Comparison of ENCODE assay signal across 9 cellular contexts in genomic region chr17:82866521-82867214, GRCh38. TPM values are rescaled to one million over a fixed set of nuclear protein-coding genes. Genes with fewer than 3 reads are reported as not detected.
DNase-seq lines count a peak whose midpoint lies in the region; ATAC-seq, FAIRE-seq and TF ChIP-seq lines count a peak whose summit lies in the region.
"Had no signal": no experiment of that assay in that cellular context is flagged by ENCODE, and none has a peak within 500 bp of the region (broad histone marks: within the 10 kb centered on the region; RNA-seq: fewer than 3 reads in every experiment).

No MANE protein-coding gene starts in this region.

- FAIRE-seq in pancreas (lab: Jason Lieb, UNC) (no peak), D721Med (lab: Jason Lieb, UNC) (no peak)

- H3K27me3 ChIP-seq in DND-41 (ENCODE audit: insufficient read depth, low read length, poor library complexity), result no peaks in the 10 kb centered on the region
- H3K27me3 ChIP-seq in OCI-LY1 (ENCODE audit: insufficient read depth, low read length), result no peaks in the 10 kb centered on the region
- H3K27me3 ChIP-seq in esophagus squamous epithelium, result no peaks in the 10 kb centered on the region
- H3K27me3 ChIP-seq in pancreas, result no peaks in the 10 kb centered on the region

- H3K36me3 ChIP-seq in DND-41 (ENCODE audit: insufficient read depth, low read length) (peaks cover 59% of the 10 kb centered on the region), OCI-LY1 (ENCODE audit: insufficient read depth, low read length) (peaks cover 7% of the 10 kb centered on the region; the same call in 1 of the 2 replicates), esophagus squamous epithelium (peaks cover 0 to 17% (median 6%) of the 10 kb centered on the region in 3 donors), pancreas (no peaks in the 10 kb centered on the region)

- H3K9me2 ChIP-seq in OCI-LY1 (ENCODE audit: low read depth, low read length), result no peaks in the 10 kb centered on the region

- DNase-seq in DND-41, result no peak
- DNase-seq in esophagus squamous epithelium (lab: John Stamatoyannopoulos, UW), result no peak
- DNase-seq in pancreas, result peak in 1 of 6 donors; percentile 52
- DNase-seq in D721Med (ENCODE audit: insufficient read length, low spot score), result no peak
- DNase-seq in effector CD8-positive, alpha-beta T cell (lab: John Stamatoyannopoulos, UW), result no peak
- DNase-seq: activated CD4-positive, CD25-positive, alpha-beta regulatory T cell treated with anti-CD3 and anti-CD28 coated beads, Interleukin-2, amount 50 U/mL, for 72 hours had no signal

- TF ChIP-seq CTCF in DND-41 (IDR thresholded peaks at IDR 0.05; ENCODE audit: borderline replicate concordance, extremely low read depth, low read length, poor library complexity, severe bottlenecking) (no peak), OCI-LY1 (IDR thresholded peaks at IDR 0.05; ENCODE audit: low read length) (no peak), esophagus squamous epithelium (IDR thresholded peaks at IDR 0.05) (no peak), pancreas (IDR thresholded peaks at IDR 0.05) (no peak), D721Med (IDR thresholded peaks at IDR 0.05; ENCODE audit: insufficient read depth, missing control alignments) (no peak)

- intact Hi-C loops in esophagus squamous epithelium (cut with DNase I), result no loop called here
- intact Hi-C loops in pancreas (cut with DNase I), result no loop called here

- peaks cover 73% of the 10 kb centered on the region for H3K4me1 ChIP-seq in DND-41 (ENCODE audit: insufficient read depth, low read length)
- peaks cover 75% of the 10 kb centered on the region for H3K4me1 ChIP-seq in OCI-LY1 (ENCODE audit: insufficient read depth, low read length, severe bottlenecking)
- H3K4me1 ChIP-seq in esophagus squamous epithelium, result peaks cover 40 to 83% (median 45%) of the 10 kb centered on the region in 3 donors
- no peaks in the 10 kb centered on the region for H3K4me1 ChIP-seq in pancreas

- H4K20me1 ChIP-seq in DND-41 (ENCODE audit: insufficient read depth, low read length), result peaks cover 14% of the 10 kb centered on the region; the same call in 1 of the 2 replicates
- H4K20me1 ChIP-seq in OCI-LY1 (ENCODE audit: insufficient read depth, low read length), result no peaks in the 10 kb centered on the region

- no peaks in the 10 kb centered on the region for H3K9me3 ChIP-seq in DND-41 (ENCODE audit: insufficient read depth, low read length, severe bottlenecking)
- H3K9me3 ChIP-seq in OCI-LY1 (ENCODE audit: low read length), result no peaks in the 10 kb centered on the region
- no peaks in the 10 kb centered on the region for H3K9me3 ChIP-seq in esophagus squamous epithelium
- H3K9me3 ChIP-seq in pancreas, result no peaks in the 10 kb centered on the region

- peak overlapping the region; percentile 99 for H3K27ac ChIP-seq in DND-41 (ENCODE audit: low read length)
- peak overlapping the region; percentile 75 for H3K27ac ChIP-seq in OCI-LY1 (ENCODE audit: low read depth, low read length, poor library complexity, severe bottlenecking)
- peak overlapping the region; percentile 17 to 85 (median 78) for H3K27ac ChIP-seq in esophagus squamous epithelium
- H3K27ac ChIP-seq in pancreas, result peak overlapping the region in 1 of 4 donors; percentile 39

- no peaks in the 10 kb centered on the region for H3F3A ChIP-seq in OCI-LY1 (ENCODE audit: insufficient read depth, low read length)

- H3K9ac ChIP-seq in DND-41 (ENCODE audit: low read depth, low read length) (peak overlapping the region; percentile 73), OCI-LY1 (ENCODE audit: low read length) (no peak overlapping the region)

- WGBS in esophagus squamous epithelium, 2 donors, result 68% methylated on average over 4 of the region's 14 CpGs; no CpG with 5 or more reads in 1 of the 2 donors
- WGBS in pancreas, 2 donors, result 82 to 89% methylated on average over 14 of the region's 14 CpGs

- H3K4me2 ChIP-seq in DND-41 (ENCODE audit: insufficient read depth, low read length) (peak overlapping the region; percentile 79), OCI-LY1 (ENCODE audit: low read length) (no peak overlapping the region)

- H2AFZ ChIP-seq in DND-41 (ENCODE audit: low read depth, low read length), result no peak overlapping the region
- H2AFZ ChIP-seq in OCI-LY1 (ENCODE audit: low read length), result no peak overlapping the region

- ATAC-seq in DND-41 (ENCODE audit: insufficient read depth, low read depth) (no peak), pancreas (peak in 3 of 4 donors; percentile 45 to 69 (median 57)), HG03025 (IDR thresholded peaks at IDR 0.05; ENCODE audit: low FRiP score, unreplicated experiment) (no peak), GM21723 (IDR thresholded peaks at IDR 0.05; ENCODE audit: unreplicated experiment) (no peak)

- H3K79me2 ChIP-seq in DND-41 (ENCODE audit: insufficient read depth, low read length), result peaks cover 84% of the 10 kb centered on the region
- no peaks in the 10 kb centered on the region for H3K79me2 ChIP-seq in OCI-LY1 (ENCODE audit: insufficient read depth, low read length)

- no peak for TF ChIP-seq POLR2A in esophagus squamous epithelium (IDR thresholded peaks at IDR 0.05)

- H3K4me3 ChIP-seq in DND-41 (ENCODE audit: low read depth in 1 of 2, low read length in 2 of 2) (peak overlapping the region in 1 of 2 experiments; percentile 14; a peak in 1 of 4 replicates), OCI-LY1 (ENCODE audit: low read depth, low read length, poor library complexity, severe bottlenecking) (no peak overlapping the region), esophagus squamous epithelium (no peak overlapping the region), pancreas (no peak overlapping the region)

RNA-seq across cellular contexts. Expression of gene ZNF750, which starts 26.8 kb away (rescaled TPM):
- total RNA-seq in esophagus squamous epithelium (100 to 1,000 TPM in 2 of 4 donors, 10 to 100 TPM in 2; 55.4 to 253 (median 96.8) TPM), pancreas (not detected)
- polyA plus RNA-seq in pancreas, result under 1 TPM; 0.02 to 0.08 TPM

Comparison
In these comparisons a context has a peak if more than half of its experiments do, and no peak if none do; other contexts are left out.
1. ATAC-seq: peak in pancreas (3 of 4); none in DND-41 (single experiment), HG03025 (single experiment) and GM21723 (single experiment).
2. RNA of gene ZNF750, which starts 26.8 kb away (total RNA-seq): 55.4 to 253 TPM in esophagus squamous epithelium; not detected in pancreas; every median in the first group is over 10 times any median in the second.